In genomic region chr5:123035950-123036390, GRCh38 we compare ENCODE assay signal across 8 cellular contexts. TPM values are rescaled to one million over a fixed set of nuclear protein-coding genes. Genes with fewer than 3 reads are reported as not detected.
DNase-seq lines count a peak whose midpoint lies in the region; ATAC-seq and TF ChIP-seq lines count a peak whose summit lies in the region.

No MANE protein-coding gene starts in this region.

- H3K27ac ChIP-seq in HUES64 (ENCODE audit: low read depth, low read length): no peak overlapping the region
- H3K27ac ChIP-seq in cardiac muscle cell: peak overlapping the region; percentile 78
- peak overlapping the region; percentile 60 for H3K27ac ChIP-seq in trophoblast cell (ENCODE audit: low read depth, low read length)

- H3K4me1 Mint-ChIP-seq in Caco-2 (ENCODE audit: low read depth, unreplicated experiment): peaks cover 9% of the 10 kb centered on the region
- H3K4me1 Mint-ChIP-seq in activated naive CD8-positive, alpha-beta T cell treated with anti-CD3 and anti-CD28 coated beads for 36 hours: peaks cover 12% of the 10 kb centered on the region

- intact Hi-C loops in Caco-2 (cut with micrococcal nuclease; ENCODE audit: unreplicated experiment): loop anchor here (1.0 to 5.0 kb wide), 2 partner anchors 51 to 83 kb away; partner anchors contain the start of gene PRDM6

- H2BK12ac ChIP-seq in trophoblast cell (ENCODE audit: low read length): peak overlapping the region; percentile 26

- peaks cover 7% of the 10 kb centered on the region; the same call in 1 of the 2 replicates for H3K4me1 ChIP-seq in Caco-2
- peaks cover 6% of the 10 kb centered on the region; the same call in 1 of the 2 replicates for H3K4me1 ChIP-seq in HUES64 (ENCODE audit: insufficient read depth, low read length)
- peaks cover 4% of the 10 kb centered on the region for H3K4me1 ChIP-seq in cardiac muscle cell (ENCODE audit: low read depth)
- peaks cover 0 to 4% of the 10 kb centered on the region in 2 experiments for H3K4me1 ChIP-seq in trophoblast cell (ENCODE audit: control insufficient read depth in 1 of 2, insufficient read depth in 2 of 2, low read length in 2 of 2)

- H3K4ac ChIP-seq in trophoblast cell (ENCODE audit: low read depth, low read length): peak overlapping the region; percentile 12

- peak overlapping the region; percentile 78 for H3K4me2 ChIP-seq in trophoblast cell (ENCODE audit: low read length)

- no peaks in the 10 kb centered on the region for H3K9me3 Mint-ChIP-seq in Caco-2 (ENCODE audit: unreplicated experiment)
- no peaks in the 10 kb centered on the region for H3K9me3 Mint-ChIP-seq in activated naive CD8-positive, alpha-beta T cell treated with anti-CD3 and anti-CD28 coated beads for 36 hours

- H2AK5ac ChIP-seq in trophoblast cell (ENCODE audit: low read length): no peak overlapping the region

- H3K27ac Mint-ChIP-seq in Caco-2 (ENCODE audit: unreplicated experiment): peak overlapping the region; percentile 2
- H3K27ac Mint-ChIP-seq in activated naive CD8-positive, alpha-beta T cell treated with anti-CD3 and anti-CD28 coated beads for 36 hours: no peak overlapping the region

- H3K79me2 ChIP-seq in trophoblast cell (ENCODE audit: control insufficient read depth, insufficient read depth, low read length, poor library complexity): peaks cover 10% of the 10 kb centered on the region

- H3K9ac ChIP-seq in HUES64 (ENCODE audit: low read depth, low read length): no peak overlapping the region
- peak overlapping the region; percentile 54 for H3K9ac ChIP-seq in trophoblast cell (ENCODE audit: low read length)

- H3K9me3 ChIP-seq in Caco-2: no peaks in the 10 kb centered on the region
- H3K9me3 ChIP-seq in HUES64 (ENCODE audit: insufficient read depth, low read depth, low read length): no peaks in the 10 kb centered on the region
- no peaks in the 10 kb centered on the region for H3K9me3 ChIP-seq in cardiac muscle cell (ENCODE audit: low read depth)
- H3K9me3 ChIP-seq in trophoblast cell (ENCODE audit: insufficient read depth, low read depth, low read length): no peaks in the 10 kb centered on the region

- H4K8ac ChIP-seq in trophoblast cell (ENCODE audit: low read depth, low read length): peak overlapping the region; percentile 86

- H3K79me1 ChIP-seq in trophoblast cell (ENCODE audit: low read length): peaks cover 14% of the 10 kb centered on the region

- ATAC-seq in GM19324 (IDR thresholded peaks at IDR 0.05; ENCODE audit: low FRiP score, unreplicated experiment): peak; percentile 10

- H3K27me3 ChIP-seq in Caco-2 (replicated peaks; ENCODE audit: control insufficient read depth, insufficient read depth, low read length) (no peaks in the 10 kb centered on the region), HUES64 (ENCODE audit: insufficient read depth, low read length) (peaks cover 70% of the 10 kb centered on the region), cardiac muscle cell (peaks cover 4% of the 10 kb centered on the region), trophoblast cell (ENCODE audit: insufficient read depth, low read length) (no peaks in the 10 kb centered on the region)

- under 1% methylated on average over 37 of the region's 37 CpGs for WGBS in HUES64
- no CpG with 5 or more reads among the region's 37 CpGs for WGBS in trophoblast cell (ENCODE audit: extremely low coverage, insufficient coverage, insufficient read length)

- H2AFZ ChIP-seq in trophoblast cell (ENCODE audit: insufficient read depth, low read length, poor library complexity): peak overlapping the region; percentile 96

- H3K14ac ChIP-seq in trophoblast cell (ENCODE audit: low read length): peak overlapping the region; percentile 85

- peak overlapping the region; percentile 48 for H4K91ac ChIP-seq in trophoblast cell (ENCODE audit: low read depth, low read length)

- no peak for TF ChIP-seq CTCF in Caco-2 (IDR thresholded peaks at IDR 0.05; ENCODE audit: insufficient read depth in 1 of 2, low read depth in 1 of 2, low read length in 1 of 2, severe bottlenecking in 1 of 2, unreplicated experiment in 1 of 2)
- peak; percentile 2 for TF ChIP-seq CTCF in cardiac muscle cell (IDR thresholded peaks at IDR 0.05; ENCODE audit: low read depth, low read length)

- DNase-seq in Caco-2: peak; percentile 68 to 70
- DNase-seq in activated naive CD8-positive, alpha-beta T cell treated with anti-CD3 and anti-CD28 coated beads for 36 hours: peak; percentile 2
- DNase-seq in cardiac muscle cell (ENCODE audit: low read depth in 1 of 2, low spot score in 1 of 2): peak; percentile 63 to 80
- DNase-seq in trophoblast cell: peak; percentile 63 to 71
- no peak for DNase-seq in cerebellar nuclear complex (lab: John Stamatoyannopoulos, UW)
- DNase-seq in effector CD4-positive, alpha-beta T cell: no peak

- H2BK120ac ChIP-seq in trophoblast cell (ENCODE audit: insufficient read depth, low read length, poor library complexity): peak overlapping the region; percentile 73

- POLR2A ChIA-PET in Caco-2 (lab: Charles Lee): no interaction called here

- H3K36me3 ChIP-seq in Caco-2 (ENCODE audit: control insufficient read depth, insufficient read depth, low read length): no peaks in the 10 kb centered on the region
- no peaks in the 10 kb centered on the region for H3K36me3 ChIP-seq in HUES64 (ENCODE audit: insufficient read depth, low read length)
- no peaks in the 10 kb centered on the region for H3K36me3 ChIP-seq in cardiac muscle cell
- no peaks in the 10 kb centered on the region for H3K36me3 ChIP-seq in trophoblast cell (ENCODE audit: control insufficient read depth in 1 of 2, insufficient read depth in 2 of 2, low read length in 2 of 2)

- no peaks in the 10 kb centered on the region for H3K36me3 Mint-ChIP-seq in Caco-2 (ENCODE audit: insufficient read depth, unreplicated experiment)
- no peaks in the 10 kb centered on the region for H3K36me3 Mint-ChIP-seq in activated naive CD8-positive, alpha-beta T cell treated with anti-CD3 and anti-CD28 coated beads for 36 hours

- peak overlapping the region; percentile 81 for H3K4me3 Mint-ChIP-seq in Caco-2 (ENCODE audit: unreplicated experiment)
- peak overlapping the region; percentile 35 for H3K4me3 Mint-ChIP-seq in activated naive CD8-positive, alpha-beta T cell treated with anti-CD3 and anti-CD28 coated beads for 36 hours

- CTCF ChIA-PET in Caco-2 (lab: Charles Lee): no interaction called here

- H2BK5ac ChIP-seq in trophoblast cell (ENCODE audit: low read depth, low read length, poor library complexity): peak overlapping the region; percentile 54

- no peak overlapping the region for H3K23ac ChIP-seq in trophoblast cell (ENCODE audit: low read length)

- BruUV-seq in Caco-2 (replicated peaks; lab: Mats Ljungman, UMichigan): no TSS peak

- peak overlapping the region; percentile 87 for H3K4me3 ChIP-seq in Caco-2 (ENCODE audit: low read depth, low read length)
- H3K4me3 ChIP-seq in HUES64 (ENCODE audit: low read length): peak overlapping the region; percentile 65
- H3K4me3 ChIP-seq in cardiac muscle cell: peak overlapping the region; percentile 94
- H3K4me3 ChIP-seq in trophoblast cell (ENCODE audit: low read depth, low read length): peak overlapping the region; percentile 92

- H3K18ac ChIP-seq in trophoblast cell (ENCODE audit: low read length): peak overlapping the region; percentile 59

- peaks cover 6% of the 10 kb centered on the region for H3K27me3 Mint-ChIP-seq in Caco-2 (ENCODE audit: insufficient read depth, unreplicated experiment)
- peaks cover 81% of the 10 kb centered on the region for H3K27me3 Mint-ChIP-seq in activated naive CD8-positive, alpha-beta T cell treated with anti-CD3 and anti-CD28 coated beads for 36 hours

- peak overlapping the region; percentile 66 for H4K12ac ChIP-seq in trophoblast cell (ENCODE audit: low read depth, low read length)

RNA-seq across cellular contexts. Expression of gene PPIC, which starts 0.6 kb away (rescaled TPM):
- total RNA-seq in Caco-2 (2022) (46.7 and 50.6 TPM in 2 replicates), cardiac muscle cell (110 and 118 TPM in 2 replicates)
- 4.6 TPM for polyA plus RNA-seq in HUES64 (2013, experiment 1 of 2)
- 4.2 TPM for polyA plus RNA-seq in HUES64 (2013, experiment 2 of 2)
- not detected for total RNA-seq in activated naive CD8-positive, alpha-beta T cell treated with anti-CD3 and anti-CD28 coated beads for 36 hours
- 276 and 293 TPM in 2 replicates for polyA plus RNA-seq in cardiac muscle cell
- polyA plus RNA-seq in trophoblast cell (2013): 37.1 and 38.1 TPM in 2 replicates

RNA-seq across cellular contexts. Expression of gene PRDM6, which starts 53.1 kb away (rescaled TPM):
- total RNA-seq in Caco-2 (2022) (1.7 TPM in 2 replicates), cardiac muscle cell (1.1 and 2.4 TPM in 2 replicates)
- 0.35 TPM for polyA plus RNA-seq in HUES64 (2013, experiment 1 of 2)
- polyA plus RNA-seq in HUES64 (2013, experiment 2 of 2): not detected
- total RNA-seq in activated naive CD8-positive, alpha-beta T cell treated with anti-CD3 and anti-CD28 coated beads for 36 hours: not detected
- polyA plus RNA-seq in cardiac muscle cell: 1.0 TPM in 2 replicates
- polyA plus RNA-seq in trophoblast cell (2013): 1.8 and 2.2 TPM in 2 replicates

Comparison
In these comparisons a context has a peak if more than half of its experiments do, and no peak if none do; other contexts are left out.
1. DNase-seq: peak in Caco-2 (2 of 2), activated naive CD8-positive, alpha-beta T cell treated with anti-CD3 and anti-CD28 coated beads for 36 hours (single experiment), cardiac muscle cell (2 of 2) and trophoblast cell (2 of 2); none in cerebellar nuclear complex (0 of 2) and effector CD4-positive, alpha-beta T cell (single experiment).
2. RNA of gene PPIC, which starts 0.6 kb away (total RNA-seq): 110 to 118 TPM in cardiac muscle cell and 46.7 to 50.6 TPM in Caco-2; not detected in activated naive CD8-positive, alpha-beta T cell treated with anti-CD3 and anti-CD28 coated beads for 36 hours; every median in the first group is over 10 times any median in the second.
3. Peak in every context shown above with its lines, with median percentiles within 50 percentile points of each other: H3K4me3 ChIP-seq.